Comparison of ENCODE assay signal across 14 cellular contexts in genomic region chr5:172856336-172856735, GRCh38. TPM values are rescaled to one million over a fixed set of nuclear protein-coding genes. Genes with fewer than 3 reads are reported as not detected.
DNase-seq lines count a peak whose midpoint lies in the region; ATAC-seq and TF ChIP-seq lines count a peak whose summit lies in the region.
"Had no signal": no experiment of that assay in that cellular context is flagged by ENCODE, and none has a peak within 500 bp of the region (broad histone marks: within the 10 kb centered on the region; RNA-seq: fewer than 3 reads in every experiment).

No MANE protein-coding gene starts in this region.

- no peaks in the 10 kb centered on the region for H3K27me3 Mint-ChIP-seq in CD4-positive, alpha-beta memory T cell
- H3K27me3 Mint-ChIP-seq: activated CD8-positive, alpha-beta memory T cell treated with anti-CD3 and anti-CD28 coated beads, Interleukin-2, amount 10 ng/mL, durations not matched to agents 7 days and 5 days; activated naive CD8-positive, alpha-beta T cell treated with anti-CD3 and anti-CD28 coated beads, Interleukin-2, amount 10 ng/mL, durations not matched to agents 7 days and 5 days had no signal

- TF ChIP-seq CTCF in adrenal gland (IDR thresholded peaks at IDR 0.05) (no peak), right lobe of liver (IDR thresholded peaks at IDR 0.05) (no peak)

- H3K36me3 Mint-ChIP-seq in CD4-positive, alpha-beta memory T cell: peaks cover 0 to 7% of the 10 kb centered on the region in 2 donors
- H3K36me3 Mint-ChIP-seq: activated CD8-positive, alpha-beta memory T cell treated with anti-CD3 and anti-CD28 coated beads, Interleukin-2, amount 10 ng/mL, durations not matched to agents 7 days and 5 days had no signal

- H3K27ac ChIP-seq in CD4-positive, alpha-beta memory T cell (ENCODE audit: low read depth, low read length): no peak overlapping the region
- H3K27ac ChIP-seq in adrenal gland (peak overlapping the region; percentile 18 to 99 (median 86)), right lobe of liver (peak overlapping the region in 2 of 3 donors; percentile 84 to 90), skin epidermis (peak overlapping the region in 11 of 21 experiments; percentile 24 to 88 (median 72))

- peaks cover 22 to 65% (median 43%) of the 10 kb centered on the region in 4 donors for H3K4me1 Mint-ChIP-seq in CD4-positive, alpha-beta memory T cell

- intact Hi-C loops in CD4-positive, alpha-beta memory T cell (cut with micrococcal nuclease): no loop called here
- intact Hi-C loops in adrenal gland (cut with DNase I): no loop called here
- intact Hi-C loops in right lobe of liver (cut with DNase I): loop anchor here (5.0 to 10.0 kb wide), 2 partner anchors 46 to 48 kb away; no protein-coding TSS in a partner anchor

- H3K4me3 Mint-ChIP-seq in CD4-positive, alpha-beta memory T cell: no peak overlapping the region
- H3K4me3 Mint-ChIP-seq: activated CD8-positive, alpha-beta memory T cell treated with anti-CD3 and anti-CD28 coated beads, Interleukin-2, amount 10 ng/mL, durations not matched to agents 7 days and 5 days; activated naive CD8-positive, alpha-beta T cell treated with anti-CD3 and anti-CD28 coated beads, Interleukin-2, amount 10 ng/mL, durations not matched to agents 7 days and 5 days had no signal

- ATAC-seq in right lobe of liver: no peak
- no peak for ATAC-seq in HG02938 (IDR thresholded peaks at IDR 0.05; ENCODE audit: unreplicated experiment)
- ATAC-seq in HG02571 (IDR thresholded peaks at IDR 0.05; ENCODE audit: unreplicated experiment): no peak
- ATAC-seq: activated CD8-positive, alpha-beta memory T cell treated with anti-CD3 and anti-CD28 coated beads, Interleukin-2, amount 10 ng/mL, durations not matched to agents 7 days and 5 days had no signal

- H3K9me3 Mint-ChIP-seq in CD4-positive, alpha-beta memory T cell: peaks cover 0 to 2% (median 0%) of the 10 kb centered on the region in 8 donors
- H3K9me3 Mint-ChIP-seq: activated naive CD8-positive, alpha-beta T cell treated with anti-CD3 and anti-CD28 coated beads, Interleukin-2, amount 10 ng/mL, durations not matched to agents 7 days and 5 days had no signal

- H3K9me3 ChIP-seq in CD4-positive, alpha-beta memory T cell (ENCODE audit: control insufficient read depth in 1 of 2, low read length in 2 of 2): no peaks in the 10 kb centered on the region
- H3K9me3 ChIP-seq in adrenal gland (replicated peaks in 1 of 3): no peaks in the 10 kb centered on the region
- H3K9me3 ChIP-seq in right lobe of liver: no peaks in the 10 kb centered on the region

- POLR2A ChIA-PET in CD4-positive, alpha-beta memory T cell (lab: Charles Lee; ENCODE audit: partially characterized antibody): interaction anchor here (0.8 kb wide), 1 partner anchor 84 kb away, joined by 3 read pairs; no protein-coding TSS in a partner anchor

- no peaks in the 10 kb centered on the region for H3K36me3 ChIP-seq in CD4-positive, alpha-beta memory T cell (ENCODE audit: insufficient read depth, low read length)
- H3K36me3 ChIP-seq in adrenal gland (replicated peaks in 1 of 2) (no peaks in the 10 kb centered on the region), right lobe of liver (no peaks in the 10 kb centered on the region)

- no peak overlapping the region for H3K4me3 ChIP-seq in CD4-positive, alpha-beta memory T cell (ENCODE audit: low read length in 2 of 2)
- H3K4me3 ChIP-seq in adrenal gland (no peak overlapping the region), right lobe of liver (no peak overlapping the region), skin epidermis (no peak overlapping the region)

- no peak for DNase-seq in CD4-positive, alpha-beta memory T cell
- DNase-seq in adrenal gland (no peak), right lobe of liver (no peak), RPMI8226 (no peak), NCI-H2196 (lab: John Stamatoyannopoulos, UW; ENCODE audit: unreplicated experiment) (no peak)
- DNase-seq: activated CD8-positive, alpha-beta memory T cell treated with anti-CD3 and anti-CD28 coated beads, Interleukin-2, amount 10 ng/mL, durations not matched to agents 7 days and 5 days; activated naive CD8-positive, alpha-beta T cell treated with anti-CD3 and anti-CD28 coated beads, Interleukin-2, amount 10 ng/mL, durations not matched to agents 7 days and 5 days; head of caudate nucleus; NCI-H1092 treated with DMSO at 0.1 percent for 48 hours; NCI-H446 treated with DMSO at 0.1 percent for 48 hours; small intestine had no signal

- TF ChIP-seq POLR2A in adrenal gland (IDR thresholded peaks at IDR 0.05) (no peak), right lobe of liver (IDR thresholded peaks at IDR 0.05) (no peak)

- CTCF ChIA-PET in CD4-positive, alpha-beta memory T cell (lab: Charles Lee; ENCODE audit: partially characterized antibody): no interaction called here

- 95 to 99% (median 97%) methylated on average over 4 of the region's 4 CpGs for WGBS in adrenal gland, 4 donors
- WGBS in right lobe of liver (ENCODE audit: insufficient coverage, low coverage, low lambda C conversion rate, missing lambda C conversion rate): 85% methylated on average over 2 of the region's 4 CpGs

- peak overlapping the region in 5 of 7 donors; percentile 20 to 91 (median 80) for H3K27ac Mint-ChIP-seq in CD4-positive, alpha-beta memory T cell
- H3K27ac Mint-ChIP-seq: activated CD8-positive, alpha-beta memory T cell treated with anti-CD3 and anti-CD28 coated beads, Interleukin-2, amount 10 ng/mL, durations not matched to agents 7 days and 5 days; activated naive CD8-positive, alpha-beta T cell treated with anti-CD3 and anti-CD28 coated beads, Interleukin-2, amount 10 ng/mL, durations not matched to agents 7 days and 5 days had no signal

- H3K27me3 ChIP-seq in CD4-positive, alpha-beta memory T cell (ENCODE audit: insufficient read depth, low read length): no peaks in the 10 kb centered on the region
- H3K27me3 ChIP-seq in adrenal gland (no peaks in the 10 kb centered on the region), right lobe of liver (no peaks in the 10 kb centered on the region)

- peaks cover 21% of the 10 kb centered on the region for H3K4me1 ChIP-seq in CD4-positive, alpha-beta memory T cell (ENCODE audit: insufficient read depth, low read length)
- peaks cover 50 to 76% of the 10 kb centered on the region in 2 donors for H3K4me1 ChIP-seq in adrenal gland (replicated peaks in 1 of 2)
- peaks cover 3 to 83% (median 46%) of the 10 kb centered on the region in 4 donors for H3K4me1 ChIP-seq in right lobe of liver

RNA-seq across cellular contexts. Expression of gene ERGIC1, which starts 22.3 kb away (rescaled TPM):
- total RNA-seq in CD4-positive, alpha-beta memory T cell: 10 to 100 TPM; 45.8 to 51.0 TPM
- 10 to 100 TPM; 10.6 to 18.8 TPM for polyA plus RNA-seq in CD4-positive, alpha-beta memory T cell
- total RNA-seq in adrenal gland (100 to 1,000 TPM; 108 to 410 (median 254) TPM), right lobe of liver (100 to 1,000 TPM; 103 to 264 (median 154) TPM)
- 100 to 1,000 TPM in 2 of 3 donors, 10 to 100 TPM in 1; 71.9 to 450 (median 103) TPM for polyA plus RNA-seq in adrenal gland

Comparison
In these comparisons a context has a peak if more than half of its experiments do, and no peak if none do; other contexts are left out.
1. intact Hi-C loops: an anchor here in right lobe of liver (5.0 to 10.0 kb wide); none called in CD4-positive, alpha-beta memory T cell and adrenal gland.